ENCODE assay signal across 17 cellular contexts in genomic region chr22:27358096-27358870, GRCh38.
"Had no signal": no experiment of that assay in that cellular context is flagged by ENCODE, and none has a peak within 500 bp of the region (broad histone marks: within the 10 kb centered on the region; RNA-seq: fewer than 3 reads in every experiment).

No MANE protein-coding gene starts in this region.

- H3K4me1 ChIP-seq: adrenal gland, ascending aorta, lower lobe of right lung, uterus had no signal

- H3K27ac ChIP-seq: adrenal gland, ascending aorta, brain microvascular endothelial cell, lower lobe of right lung, uterus, VCaP had no signal

- H3K4me3 ChIP-seq: adrenal gland, ascending aorta, lower lobe of right lung, uterus had no signal

- H3K9me3 ChIP-seq: uterus had no signal

- H3K36me3 ChIP-seq: adrenal gland, ascending aorta, brain microvascular endothelial cell, lower lobe of right lung, uterus had no signal

- H3K27me3 ChIP-seq: adrenal gland, ascending aorta, brain microvascular endothelial cell, uterus had no signal

- DNase-seq: activated CD4-positive, alpha-beta T cell treated with anti-CD3 and anti-CD28 coated beads, Interleukin-2, amount 50 U/mL, for 48 hours; activated CD8-positive, alpha-beta memory T cell treated with anti-CD3 and anti-CD28 coated beads, Interleukin-2, amount 50 U/mL, for 48 hours; activated naive CD4-positive, alpha-beta T cell; activated T-cell treated with anti-CD3 and anti-CD28 coated beads, Interleukin-2, amount 50 U/mL, for 4 hours; adrenal gland; brain microvascular endothelial cell; dermis blood vessel endothelial cell; effector memory CD4-positive, alpha-beta T cell; foreskin melanocyte; lower lobe of right lung; naive B cell; stimulated activated CD4-positive, alpha-beta T cell treated with anti-CD3 and anti-CD28 coated beads, Interleukin-4, amount 100 ng/mL, for 1 hour; stimulated activated naive CD4-positive, alpha-beta T cell treated with Interleukin-2 at 50 U/mL for 16 hours; uterus had no signal

- ATAC-seq: activated T-cell treated with anti-CD3 and anti-CD28 coated beads, Interleukin-2, amount 50 U/mL, for 4 hours; left lobe of liver; lower lobe of right lung had no signal
